1 cellular context compared by ENCODE assay signal in genomic region chr9:97986466-97986865, GRCh38.
TF ChIP-seq lines count a peak whose summit lies in the region.

No MANE protein-coding gene starts in this region.

TF ChIP-seq in K562, 482 proteins besides CTCF, POLR2A, EP300 and RAD21 (continues in another document):
- TF ChIP-seq HDAC3 (IDR thresholded peaks at IDR 0.05; ENCODE audit: borderline replicate concordance, partially characterized antibody) (no peak), STAT6 (CRISPR knock-in tag; IDR thresholded peaks at IDR 0.05) (no peak), PTRF (tag; IDR thresholded peaks at IDR 0.05) (no peak), ZNF592 (IDR thresholded peaks at IDR 0.05) (no peak), GABPB2 (CRISPR knock-in tag; conservative IDR thresholded peaks at IDR 0.05) (no peak), ETV5 (CRISPR knock-in tag; IDR thresholded peaks at IDR 0.05; ENCODE audit: low read depth) (no peak), FOS (IDR thresholded peaks at IDR 0.05; ENCODE audit: extremely low read depth, insufficient read length) (no peak), U2AF2 (optimal IDR thresholded peaks at IDR 0.05; ENCODE audit: low read depth, low read length) (no peak), ZNF121 (CRISPR knock-in tag; conservative IDR thresholded peaks at IDR 0.05) (no peak), HBP1 (CRISPR knock-in tag; IDR thresholded peaks at IDR 0.05) (no peak), PURB (CRISPR knock-in tag; IDR thresholded peaks at IDR 0.05; ENCODE audit: low read depth) (no peak), MYBL2 (IDR thresholded peaks at IDR 0.05; ENCODE audit: low read depth) (no peak), MYBL2 (CRISPR knock-in tag; IDR thresholded peaks at IDR 0.05; ENCODE audit: borderline replicate concordance) (no peak), CBX2 (IDR thresholded peaks at IDR 0.05; ENCODE audit: insufficient read depth, low read length, poor library complexity, severe bottlenecking) (no peak), BRD4 (IDR thresholded peaks at IDR 0.05) (no peak), ETS2 (tag; IDR thresholded peaks at IDR 0.05; ENCODE audit: borderline replicate concordance, poor library complexity, severe bottlenecking) (no peak), MAZ (CRISPR knock-in tag; conservative IDR thresholded peaks at IDR 0.05 in 1 of 2, IDR thresholded peaks at IDR 0.05 in 1 of 2) (no peak), ZNF212 (CRISPR knock-in tag; IDR thresholded peaks at IDR 0.05) (no peak), NFIC (IDR thresholded peaks at IDR 0.05) (no peak), PML (IDR thresholded peaks at IDR 0.05; ENCODE audit: low read length) (0 out of 2 replicates have a peak, but pooled peaks have one; percentile 18), CHD7 (IDR thresholded peaks at IDR 0.05; ENCODE audit: low read depth, low read length) (no peak), SAFB2 (IDR thresholded peaks at IDR 0.05; ENCODE audit: borderline replicate concordance, low read depth, low read length, severe bottlenecking) (no peak), NCOA6 (IDR thresholded peaks at IDR 0.05) (no peak), HDAC8 (tag; IDR thresholded peaks at IDR 0.05) (no peak), DACH1 (IDR thresholded peaks at IDR 0.05; ENCODE audit: partially characterized antibody) (peak; percentile 60), CLOCK (CRISPR knock-in tag; IDR thresholded peaks at IDR 0.05; ENCODE audit: borderline replicate concordance) (no peak), POLR2AphosphoS5 (IDR thresholded peaks at IDR 0.05; ENCODE audit: control insufficient read depth, insufficient read depth, low read depth, low read length) (no peak; the same call in 1 of the 2 replicates)
